ENCODE assay signal across 19 cellular contexts in genomic region chr16:24854607-24855171, GRCh38. TPM values are rescaled to one million over a fixed set of nuclear protein-coding genes. Genes with fewer than 3 reads are reported as not detected.
DNase-seq lines count a peak whose midpoint lies in the region; ATAC-seq, FAIRE-seq and TF ChIP-seq lines count a peak whose summit lies in the region.
"Had no signal": no experiment of that assay in that cellular context is flagged by ENCODE, and none has a peak within 500 bp of the region (broad histone marks: within the 10 kb centered on the region; RNA-seq: fewer than 3 reads in every experiment).

No MANE protein-coding gene starts in this region.

- H3K4me3 ChIP-seq in Panc1 (ENCODE audit: low read depth in 2 of 2, low read length in 2 of 2) (no peak overlapping the region), H1 (ENCODE audit: extremely low read depth in 1 of 4, insufficient read depth in 2 of 4, low read depth in 3 of 4, low read length in 4 of 4) (no peak overlapping the region)
- H3K4me3 ChIP-seq: GM23338 had no signal

- TF ChIP-seq POLR2A in H1 (IDR thresholded peaks at IDR 0.05; ENCODE audit: control extremely low read depth in 1 of 2, low read depth in 2 of 2, low read length in 2 of 2) = no peak

- H3K14ac ChIP-seq in H1 (ENCODE audit: insufficient read length) = peak overlapping the region; percentile 31

- no TSS peak for BruUV-seq in Panc1 (replicated peaks; lab: Mats Ljungman, UMichigan)

- H3K27me3 Mint-ChIP-seq in activated naive CD8-positive, alpha-beta T cell treated with anti-CD3 and anti-CD28 coated beads for 36 hours = peaks cover 19% of the 10 kb centered on the region
- H3K27me3 Mint-ChIP-seq in activated naive CD8-positive, alpha-beta T cell treated with anti-CD3 and anti-CD28 coated beads, Interleukin-2, amount 50 U/mL, for 24 hours = peaks cover 4% of the 10 kb centered on the region

- TF ChIP-seq RAD21 in H1 (IDR thresholded peaks at IDR 0.05 in 1 of 2, conservative IDR thresholded peaks at IDR 0.05 in 1 of 2; ENCODE audit: low read depth in 2 of 2, low read length in 2 of 2) = no peak

- peaks cover 9% of the 10 kb centered on the region for H3K4me1 Mint-ChIP-seq in activated naive CD8-positive, alpha-beta T cell treated with anti-CD3 and anti-CD28 coated beads for 36 hours
- peaks cover 14% of the 10 kb centered on the region for H3K4me1 Mint-ChIP-seq in activated naive CD8-positive, alpha-beta T cell treated with anti-CD3 and anti-CD28 coated beads, Interleukin-2, amount 50 U/mL, for 24 hours
- H3K4me1 Mint-ChIP-seq: CD8-positive, alpha-beta memory T cell; GM23338 had no signal

- intact Hi-C loops in Panc1 (cut with micrococcal nuclease; ENCODE audit: unreplicated experiment) = no loop called here

- no peak overlapping the region for H2AK5ac ChIP-seq in H1 (ENCODE audit: low read depth, low read length)

- CTCF ChIA-PET in Panc1 (lab: Charles Lee) = no interaction called here
- CTCF ChIA-PET in H1 (lab: Charles Lee; ENCODE audit: partially characterized antibody) = interaction anchor here (0.8 to 1.1 kb wide), 2 partner anchors 23 to 55 kb away, joined by 3 to 4 read pairs; no protein-coding TSS in a partner anchor

- H3K79me1 ChIP-seq in H1 (ENCODE audit: low read depth, low read length) = no peaks in the 10 kb centered on the region

- no peak overlapping the region for H3K4me3 Mint-ChIP-seq in activated naive CD8-positive, alpha-beta T cell treated with anti-CD3 and anti-CD28 coated beads for 36 hours
- H3K4me3 Mint-ChIP-seq in activated naive CD8-positive, alpha-beta T cell treated with anti-CD3 and anti-CD28 coated beads, Interleukin-2, amount 50 U/mL, for 24 hours = no peak overlapping the region
- H3K4me3 Mint-ChIP-seq: CD8-positive, alpha-beta memory T cell; GM23338 had no signal

- H3K4me2 ChIP-seq in H1 (ENCODE audit: insufficient read depth in 1 of 2, low read depth in 2 of 2, low read length in 2 of 2) = no peak overlapping the region
- H3K4me2 ChIP-seq: GM23338 had no signal

- no peak for DNase-seq in activated naive CD8-positive, alpha-beta T cell treated with anti-CD3 and anti-CD28 coated beads for 36 hours
- no peak for DNase-seq in activated naive CD8-positive, alpha-beta T cell treated with anti-CD3 and anti-CD28 coated beads, Interleukin-2, amount 50 U/mL, for 24 hours
- no peak for DNase-seq in Panc1 (ENCODE audit: low read depth, low spot score)
- DNase-seq in H1 (ENCODE audit: low read depth in 1 of 2, low spot score in 2 of 2) = no peak
- no peak for DNase-seq in substantia nigra (lab: John Stamatoyannopoulos, UW)
- DNase-seq in NCI-H1436 (lab: John Stamatoyannopoulos, UW) = no peak
- DNase-seq in T-helper 1 cell = no peak
- DNase-seq: AML-193; CD8-positive, alpha-beta memory T cell; Karpas-422; NCI-H187 had no signal

- H3K9me3 Mint-ChIP-seq in activated naive CD8-positive, alpha-beta T cell treated with anti-CD3 and anti-CD28 coated beads for 36 hours = no peaks in the 10 kb centered on the region
- peaks cover 6% of the 10 kb centered on the region for H3K9me3 Mint-ChIP-seq in activated naive CD8-positive, alpha-beta T cell treated with anti-CD3 and anti-CD28 coated beads, Interleukin-2, amount 50 U/mL, for 24 hours
- H3K9me3 Mint-ChIP-seq: GM23338 had no signal

- H3K9me3 ChIP-seq in Panc1 (ENCODE audit: control insufficient read depth, insufficient read depth, low read depth, low read length) (no peaks in the 10 kb centered on the region), H1 (ENCODE audit: insufficient read depth in 2 of 2, low read depth in 1 of 2, low read length in 1 of 2) (no peaks in the 10 kb centered on the region)

- peak overlapping the region; percentile 1; the same call in 1 of the 2 replicates for H3K27ac ChIP-seq in Panc1 (ENCODE audit: low read length)
- H3K27ac ChIP-seq in H1 (ENCODE audit: low read depth, low read length) = no peak overlapping the region
- peak overlapping the region; percentile 99 for H3K27ac ChIP-seq in substantia nigra (ENCODE audit: low read depth, low read length, poor library complexity, severe bottlenecking)

- H3K27me3 ChIP-seq in Panc1 (ENCODE audit: control insufficient read depth, insufficient read depth, low read length) = no peaks in the 10 kb centered on the region
- H3K27me3 ChIP-seq in H1 (replicated peaks in 1 of 4; ENCODE audit: control insufficient read depth in 3 of 4, extremely low read depth in 1 of 4, insufficient read depth in 3 of 4, low read length in 3 of 4) = no peaks in the 10 kb centered on the region

- FAIRE-seq in H1 (lab: Jason Lieb, UNC) = no peak
- FAIRE-seq: G401.6, GM18507 had no signal

- H3K23ac ChIP-seq in H1 (ENCODE audit: insufficient read length) = no peak overlapping the region

- no peak overlapping the region for H3K18ac ChIP-seq in H1 (ENCODE audit: extremely low read depth, low read length)

- H4K91ac ChIP-seq in H1 (replicated peaks; ENCODE audit: insufficient read length, low read length) = no peak overlapping the region

- H4K20me1 ChIP-seq in H1 (replicated peaks in 1 of 2; ENCODE audit: control insufficient read depth in 1 of 2, insufficient read depth in 2 of 2, low read length in 2 of 2) = no peaks in the 10 kb centered on the region

- TF ChIP-seq EP300 in H1 (IDR thresholded peaks at IDR 0.05; ENCODE audit: borderline replicate concordance in 1 of 2, low read depth in 2 of 2, low read length in 2 of 2) = no peak

- H3K23me2 ChIP-seq in H1 (ENCODE audit: low read depth, low read length) = no peaks in the 10 kb centered on the region

- no peak overlapping the region for H2BK20ac ChIP-seq in H1 (ENCODE audit: low read length)

- no peak overlapping the region for H4K5ac ChIP-seq in H1 (ENCODE audit: insufficient read length, low read depth, low read length)

- H3K9ac ChIP-seq in H1 (replicated peaks in 1 of 4; ENCODE audit: extremely low read depth in 1 of 4, low read depth in 3 of 4, low read length in 3 of 4) = no peak overlapping the region

- H3K27ac Mint-ChIP-seq in activated naive CD8-positive, alpha-beta T cell treated with anti-CD3 and anti-CD28 coated beads for 36 hours = peak overlapping the region; percentile 39
- H3K27ac Mint-ChIP-seq in activated naive CD8-positive, alpha-beta T cell treated with anti-CD3 and anti-CD28 coated beads, Interleukin-2, amount 50 U/mL, for 24 hours = no peak overlapping the region
- H3K27ac Mint-ChIP-seq: GM23338 had no signal

- no peak overlapping the region for H2BK5ac ChIP-seq in H1 (ENCODE audit: low read depth, low read length)

- no peaks in the 10 kb centered on the region for H3K36me3 ChIP-seq in Panc1 (ENCODE audit: control insufficient read depth, insufficient read depth, low read length)
- no peaks in the 10 kb centered on the region for H3K36me3 ChIP-seq in H1 (ENCODE audit: control insufficient read depth in 2 of 4, insufficient read depth in 4 of 4, low read length in 3 of 4)

- H3K4me1 ChIP-seq in Panc1 (ENCODE audit: control insufficient read depth, insufficient read depth, low read length) = peaks cover 32% of the 10 kb centered on the region
- H3K4me1 ChIP-seq in H1 (replicated peaks in 1 of 4; ENCODE audit: control insufficient read depth in 3 of 4, insufficient read depth in 4 of 4, low read length in 3 of 4) = peaks cover 0 to 3% (median 0%) of the 10 kb centered on the region in 4 experiments; a peak in 1 of 7 replicates

- H2AFZ ChIP-seq in H1 (ENCODE audit: low read length) = no peak overlapping the region

- no peak overlapping the region for H2BK120ac ChIP-seq in H1 (replicated peaks; ENCODE audit: low read depth, low read length)

- no peak overlapping the region for H3K56ac ChIP-seq in H1 (replicated peaks; ENCODE audit: insufficient read length, low read depth, low read length)

- no peaks in the 10 kb centered on the region for H3K79me2 ChIP-seq in H1 (ENCODE audit: control insufficient read depth in 1 of 2, insufficient read depth in 2 of 2, low read length in 2 of 2)

- in situ Hi-C loops in Panc1 (cut with HindIII; ENCODE audit: low pct_unique_long_range_greater_than_20kb, low sequenced_read_pairs) = no loop called here

- H3K4ac ChIP-seq in H1 (replicated peaks; ENCODE audit: insufficient read length, low read depth, low read length) = no peak overlapping the region

- ATAC-seq in activated naive CD8-positive, alpha-beta T cell treated with anti-CD3 and anti-CD28 coated beads, Interleukin-2, amount 50 U/mL, for 24 hours = no peak
- ATAC-seq in Panc1 = no peak
- ATAC-seq in HG03196 (IDR thresholded peaks at IDR 0.05; ENCODE audit: unreplicated experiment) = no peak

- H3K36me3 Mint-ChIP-seq in activated naive CD8-positive, alpha-beta T cell treated with anti-CD3 and anti-CD28 coated beads for 36 hours = no peaks in the 10 kb centered on the region
- H3K36me3 Mint-ChIP-seq in activated naive CD8-positive, alpha-beta T cell treated with anti-CD3 and anti-CD28 coated beads, Interleukin-2, amount 50 U/mL, for 24 hours (ENCODE audit: low read depth) = no peaks in the 10 kb centered on the region

- no peak overlapping the region for H2BK12ac ChIP-seq in H1 (ENCODE audit: low read depth, low read length)

- TF ChIP-seq CTCF in Panc1 (IDR thresholded peaks at IDR 0.05) (no peak), H1 (IDR thresholded peaks at IDR 0.05; ENCODE audit: control extremely low read depth in 1 of 3, insufficient read depth in 1 of 3, low read depth in 1 of 3, low read length in 3 of 3) (no peak)

- no peak overlapping the region for H4K8ac ChIP-seq in H1 (ENCODE audit: extremely low read depth, insufficient read depth, low read length)

- POLR2A ChIA-PET in Panc1 (lab: Charles Lee) = no interaction called here
- POLR2A ChIA-PET in H1 (lab: Charles Lee; ENCODE audit: partially characterized antibody) = no interaction called here

- no peak overlapping the region for H2BK15ac ChIP-seq in H1 (ENCODE audit: low read length)

TF ChIP-seq in H1, 55 proteins besides CTCF, POLR2A, EP300 and RAD21 (continues in another document):
- TF ChIP-seq SP1 (IDR thresholded peaks at IDR 0.05; ENCODE audit: low read depth, low read length) (no peak), CEBPB (IDR thresholded peaks at IDR 0.05; ENCODE audit: low read depth, low read length) (no peak), CHD1 (IDR thresholded peaks at IDR 0.05; ENCODE audit: low read depth, low read length) (no peak), RFX5 (IDR thresholded peaks at IDR 0.05; ENCODE audit: borderline replicate concordance, low read depth, low read length) (no peak), ASH2L (IDR thresholded peaks at IDR 0.05; ENCODE audit: low read length) (no peak)

RNA-seq across cellular contexts. Expression of gene SLC5A11, which starts 8.9 kb away (rescaled TPM):
- under 1 TPM in 1 of 2 experiments, not detected in 1; 0.10 TPM for total RNA-seq in activated naive CD8-positive, alpha-beta T cell treated with anti-CD3 and anti-CD28 coated beads for 36 hours
- total RNA-seq in Panc1 (2021; ENCODE audit: unreplicated experiment) = 0.13 TPM
- 0.11 TPM for polyA plus RNA-seq in Panc1 (2012; ENCODE audit: insufficient read length)
- total RNA-seq in H1 (2021; fragmentation: NEBNext Ultra II Directional; extraction: Animal tissue kit (Norgen Biotek cat#: 25700)) = 0.26 and 0.36 TPM in 2 replicates
- polyA plus RNA-seq in H1 (2011; rRNA removed) = 0.19 and 0.59 TPM in 2 replicates
- 0.17 TPM for polyA plus RNA-seq in H1 (2011; cell fraction: cytosol; rRNA removed)
- polyA plus RNA-seq in H1 (2011; cell fraction: nucleus; rRNA removed) = 0.90 TPM
- polyA plus RNA-seq in H1 (2012, experiment 1 of 2) = 0.10 to 0.25 TPM (median 0.18 TPM) in 4 replicates
- 0.08 TPM for polyA plus RNA-seq in H1 (2012, experiment 2 of 2)
- 0.10 TPM for polyA plus RNA-seq in H1 (2013, experiment 1 of 2)
- 0.09 TPM for polyA plus RNA-seq in H1 (2013, experiment 2 of 2)
- polyA minus RNA-seq in H1 (2011; rRNA and poly(A)+ RNA removed) = 2.0 TPM in 1 of 2 replicates, not detected in the other
- not detected for polyA minus RNA-seq in H1 (2011; cell fraction: cytosol; rRNA and poly(A)+ RNA removed)
- 0.70 TPM for polyA minus RNA-seq in H1 (2011; cell fraction: nucleus; rRNA and poly(A)+ RNA removed)
- total RNA-seq: Daoy, M059J, NCI-H460 had no signal
- polyA plus RNA-seq: AG04450; CD8-positive, alpha-beta memory T cell; GM23338 had no signal
